ENCODE assay signal across 1 cellular context in the genomic region with DNA sequence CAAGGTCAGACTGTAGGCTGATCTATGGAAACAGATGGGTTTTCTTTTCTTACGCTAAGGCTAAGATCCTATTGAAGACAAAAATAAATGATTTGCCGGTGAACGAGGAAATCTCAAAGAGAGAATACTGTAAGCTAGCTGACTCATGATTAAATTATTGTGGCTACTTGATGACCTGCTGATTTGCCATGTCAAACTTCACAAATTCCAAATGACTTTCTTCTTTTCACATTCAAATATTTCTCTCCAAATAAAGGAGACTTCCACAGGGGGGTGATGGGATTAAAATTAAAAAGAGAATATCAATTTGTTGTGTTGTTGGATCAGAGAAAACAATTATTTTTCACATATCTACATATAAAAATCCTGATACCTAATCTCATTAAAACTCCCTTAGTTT.
A peak's percentile ranks its signal among the peaks of the same experiment; 100 is the strongest.
TF ChIP-seq lines count a peak whose summit lies in the region.

No MANE protein-coding gene starts in this region.

TF ChIP-seq in H1, 55 proteins besides CTCF, POLR2A, EP300 and RAD21 (continued from another document):
- TF ChIP-seq, protein P1, sequence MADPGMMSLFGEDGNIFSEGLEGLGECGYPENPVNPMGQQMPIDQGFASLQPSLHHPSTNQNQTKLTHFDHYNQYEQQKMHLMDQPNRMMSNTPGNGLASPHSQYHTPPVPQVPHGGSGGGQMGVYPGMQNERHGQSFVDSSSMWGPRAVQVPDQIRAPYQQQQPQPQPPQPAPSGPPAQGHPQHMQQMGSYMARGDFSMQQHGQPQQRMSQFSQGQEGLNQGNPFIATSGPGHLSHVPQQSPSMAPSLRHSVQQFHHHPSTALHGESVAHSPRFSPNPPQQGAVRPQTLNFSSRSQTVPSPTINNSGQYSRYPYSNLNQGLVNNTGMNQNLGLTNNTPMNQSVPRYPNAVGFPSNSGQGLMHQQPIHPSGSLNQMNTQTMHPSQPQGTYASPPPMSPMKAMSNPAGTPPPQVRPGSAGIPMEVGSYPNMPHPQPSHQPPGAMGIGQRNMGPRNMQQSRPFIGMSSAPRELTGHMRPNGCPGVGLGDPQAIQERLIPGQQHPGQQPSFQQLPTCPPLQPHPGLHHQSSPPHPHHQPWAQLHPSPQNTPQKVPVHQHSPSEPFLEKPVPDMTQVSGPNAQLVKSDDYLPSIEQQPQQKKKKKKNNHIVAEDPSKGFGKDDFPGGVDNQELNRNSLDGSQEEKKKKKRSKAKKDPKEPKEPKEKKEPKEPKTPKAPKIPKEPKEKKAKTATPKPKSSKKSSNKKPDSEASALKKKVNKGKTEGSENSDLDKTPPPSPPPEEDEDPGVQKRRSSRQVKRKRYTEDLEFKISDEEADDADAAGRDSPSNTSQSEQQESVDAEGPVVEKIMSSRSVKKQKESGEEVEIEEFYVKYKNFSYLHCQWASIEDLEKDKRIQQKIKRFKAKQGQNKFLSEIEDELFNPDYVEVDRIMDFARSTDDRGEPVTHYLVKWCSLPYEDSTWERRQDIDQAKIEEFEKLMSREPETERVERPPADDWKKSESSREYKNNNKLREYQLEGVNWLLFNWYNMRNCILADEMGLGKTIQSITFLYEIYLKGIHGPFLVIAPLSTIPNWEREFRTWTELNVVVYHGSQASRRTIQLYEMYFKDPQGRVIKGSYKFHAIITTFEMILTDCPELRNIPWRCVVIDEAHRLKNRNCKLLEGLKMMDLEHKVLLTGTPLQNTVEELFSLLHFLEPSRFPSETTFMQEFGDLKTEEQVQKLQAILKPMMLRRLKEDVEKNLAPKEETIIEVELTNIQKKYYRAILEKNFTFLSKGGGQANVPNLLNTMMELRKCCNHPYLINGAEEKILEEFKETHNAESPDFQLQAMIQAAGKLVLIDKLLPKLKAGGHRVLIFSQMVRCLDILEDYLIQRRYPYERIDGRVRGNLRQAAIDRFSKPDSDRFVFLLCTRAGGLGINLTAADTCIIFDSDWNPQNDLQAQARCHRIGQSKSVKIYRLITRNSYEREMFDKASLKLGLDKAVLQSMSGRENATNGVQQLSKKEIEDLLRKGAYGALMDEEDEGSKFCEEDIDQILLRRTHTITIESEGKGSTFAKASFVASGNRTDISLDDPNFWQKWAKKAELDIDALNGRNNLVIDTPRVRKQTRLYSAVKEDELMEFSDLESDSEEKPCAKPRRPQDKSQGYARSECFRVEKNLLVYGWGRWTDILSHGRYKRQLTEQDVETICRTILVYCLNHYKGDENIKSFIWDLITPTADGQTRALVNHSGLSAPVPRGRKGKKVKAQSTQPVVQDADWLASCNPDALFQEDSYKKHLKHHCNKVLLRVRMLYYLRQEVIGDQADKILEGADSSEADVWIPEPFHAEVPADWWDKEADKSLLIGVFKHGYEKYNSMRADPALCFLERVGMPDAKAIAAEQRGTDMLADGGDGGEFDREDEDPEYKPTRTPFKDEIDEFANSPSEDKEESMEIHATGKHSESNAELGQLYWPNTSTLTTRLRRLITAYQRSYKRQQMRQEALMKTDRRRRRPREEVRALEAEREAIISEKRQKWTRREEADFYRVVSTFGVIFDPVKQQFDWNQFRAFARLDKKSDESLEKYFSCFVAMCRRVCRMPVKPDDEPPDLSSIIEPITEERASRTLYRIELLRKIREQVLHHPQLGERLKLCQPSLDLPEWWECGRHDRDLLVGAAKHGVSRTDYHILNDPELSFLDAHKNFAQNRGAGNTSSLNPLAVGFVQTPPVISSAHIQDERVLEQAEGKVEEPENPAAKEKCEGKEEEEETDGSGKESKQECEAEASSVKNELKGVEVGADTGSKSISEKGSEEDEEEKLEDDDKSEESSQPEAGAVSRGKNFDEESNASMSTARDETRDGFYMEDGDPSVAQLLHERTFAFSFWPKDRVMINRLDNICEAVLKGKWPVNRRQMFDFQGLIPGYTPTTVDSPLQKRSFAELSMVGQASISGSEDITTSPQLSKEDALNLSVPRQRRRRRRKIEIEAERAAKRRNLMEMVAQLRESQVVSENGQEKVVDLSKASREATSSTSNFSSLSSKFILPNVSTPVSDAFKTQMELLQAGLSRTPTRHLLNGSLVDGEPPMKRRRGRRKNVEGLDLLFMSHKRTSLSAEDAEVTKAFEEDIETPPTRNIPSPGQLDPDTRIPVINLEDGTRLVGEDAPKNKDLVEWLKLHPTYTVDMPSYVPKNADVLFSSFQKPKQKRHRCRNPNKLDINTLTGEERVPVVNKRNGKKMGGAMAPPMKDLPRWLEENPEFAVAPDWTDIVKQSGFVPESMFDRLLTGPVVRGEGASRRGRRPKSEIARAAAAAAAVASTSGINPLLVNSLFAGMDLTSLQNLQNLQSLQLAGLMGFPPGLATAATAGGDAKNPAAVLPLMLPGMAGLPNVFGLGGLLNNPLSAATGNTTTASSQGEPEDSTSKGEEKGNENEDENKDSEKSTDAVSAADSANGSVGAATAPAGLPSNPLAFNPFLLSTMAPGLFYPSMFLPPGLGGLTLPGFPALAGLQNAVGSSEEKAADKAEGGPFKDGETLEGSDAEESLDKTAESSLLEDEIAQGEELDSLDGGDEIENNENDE (IDR thresholded peaks at IDR 0.05; ENCODE audit: insufficient replicate concordance, low read length): peak; percentile 66
- no peak for TF ChIP-seq SRF (IDR thresholded peaks at IDR 0.05; ENCODE audit: low read depth, low read length)
- TF ChIP-seq TCF12 (IDR thresholded peaks at IDR 0.05; ENCODE audit: low read depth, low read length): no peak
- TF ChIP-seq KDM4A (IDR thresholded peaks at IDR 0.05; ENCODE audit: low read depth, low read length, severe bottlenecking): no peak
- TF ChIP-seq, protein P2, sequence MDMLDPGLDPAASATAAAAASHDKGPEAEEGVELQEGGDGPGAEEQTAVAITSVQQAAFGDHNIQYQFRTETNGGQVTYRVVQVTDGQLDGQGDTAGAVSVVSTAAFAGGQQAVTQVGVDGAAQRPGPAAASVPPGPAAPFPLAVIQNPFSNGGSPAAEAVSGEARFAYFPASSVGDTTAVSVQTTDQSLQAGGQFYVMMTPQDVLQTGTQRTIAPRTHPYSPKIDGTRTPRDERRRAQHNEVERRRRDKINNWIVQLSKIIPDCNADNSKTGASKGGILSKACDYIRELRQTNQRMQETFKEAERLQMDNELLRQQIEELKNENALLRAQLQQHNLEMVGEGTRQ (IDR thresholded peaks at IDR 0.05; ENCODE audit: low read length): no peak
- no peak for TF ChIP-seq BRCA1 (IDR thresholded peaks at IDR 0.05; ENCODE audit: low read depth, low read length)
- TF ChIP-seq MAFK (IDR thresholded peaks at IDR 0.05; ENCODE audit: low read depth, low read length): peak; percentile 42; the same call in 1 of the 2 replicates
- TF ChIP-seq NRF1 (IDR thresholded peaks at IDR 0.05; ENCODE audit: low read depth, low read length): no peak
- no peak for TF ChIP-seq SIRT6 (IDR thresholded peaks at IDR 0.05; ENCODE audit: low read length)
- no peak for TF ChIP-seq SP4 (IDR thresholded peaks at IDR 0.05; ENCODE audit: low read length)
TF ChIP-seq in H1: peak in this region for 4.
